Comparison of ENCODE assay signal across 22 cellular contexts in the genomic region with DNA sequence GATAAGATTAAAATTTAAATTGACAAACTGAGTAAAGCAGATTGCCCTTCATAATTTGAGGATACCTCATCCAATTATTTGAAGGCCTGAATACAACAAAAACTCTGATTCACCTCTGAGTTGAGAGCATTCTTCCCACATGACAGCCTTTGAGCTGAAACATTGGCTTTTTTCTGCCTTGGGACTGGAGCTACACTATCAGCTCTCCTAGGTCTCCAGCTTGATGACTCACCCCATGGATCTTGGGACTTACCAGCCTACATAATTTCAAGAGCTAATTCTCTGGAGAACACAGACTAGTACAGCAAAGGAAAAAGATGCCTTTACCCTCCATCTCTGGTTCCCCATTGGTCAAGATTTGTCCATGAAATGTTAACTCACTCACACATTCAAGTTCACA.
DNase-seq lines count a peak whose midpoint lies in the region; ATAC-seq and TF ChIP-seq lines count a peak whose summit lies in the region.
"Had no signal": no experiment of that assay in that cellular context is flagged by ENCODE, and none has a peak within 500 bp of the region (broad histone marks: within the 10 kb centered on the region; RNA-seq: fewer than 3 reads in every experiment).

No MANE protein-coding gene starts in this region.

- H3K4me3 ChIP-seq in cardiac fibroblast (replicated peaks in 1 of 2; ENCODE audit: low read depth in 2 of 2, low read length in 2 of 2) = no peak overlapping the region
- H3K4me3 ChIP-seq: HAP-1, neural progenitor cell, thoracic aorta had no signal

- no peak overlapping the region for H3K4me3 Mint-ChIP-seq in T-cell
- H3K4me3 Mint-ChIP-seq: activated CD8-positive, alpha-beta T cell treated with anti-CD3 and anti-CD28 coated beads, Interleukin-2, amount 10 ng/mL, durations not matched to agents 7 days and 5 days; activated T-helper 17 cell treated with anti-CD3 and anti-CD28 coated beads, Interleukin-2, amount 50 U/mL, for 72 hours; B cell; memory B cell; neural progenitor cell had no signal

- H3K36me3 Mint-ChIP-seq in T-cell = no peaks in the 10 kb centered on the region
- H3K36me3 Mint-ChIP-seq: memory B cell, neural progenitor cell had no signal

- no peak for TF ChIP-seq CTCF in cardiac fibroblast (IDR thresholded peaks at IDR 0.05; ENCODE audit: low read depth, low read length)

- H3K9me3 Mint-ChIP-seq in T-cell = peaks cover 16 to 46% (median 22%) of the 10 kb centered on the region in 3 donors

- no peaks in the 10 kb centered on the region for H3K4me1 Mint-ChIP-seq in T-cell
- H3K4me1 Mint-ChIP-seq: activated T-helper 17 cell treated with anti-CD3 and anti-CD28 coated beads, Interleukin-2, amount 50 U/mL, for 72 hours; B cell; memory B cell; neural progenitor cell had no signal

- no peaks in the 10 kb centered on the region for H3K27me3 Mint-ChIP-seq in T-cell
- H3K27me3 Mint-ChIP-seq: activated T-helper 17 cell treated with anti-CD3 and anti-CD28 coated beads, Interleukin-2, amount 50 U/mL, for 72 hours; B cell; memory B cell had no signal

- no peak overlapping the region for H3K27ac Mint-ChIP-seq in T-cell
- H3K27ac Mint-ChIP-seq: activated CD8-positive, alpha-beta T cell treated with anti-CD3 and anti-CD28 coated beads, Interleukin-2, amount 10 ng/mL, durations not matched to agents 7 days and 5 days; activated T-helper 17 cell treated with anti-CD3 and anti-CD28 coated beads, Interleukin-2, amount 50 U/mL, for 72 hours; B cell; memory B cell; neural progenitor cell had no signal

- peak; percentile 37 for DNase-seq in AG08396 (ENCODE audit: low spot score)
- DNase-seq in HS-5 (ENCODE audit: low read depth) = peak; percentile 29
- DNase-seq in cardiac fibroblast (ENCODE audit: low read depth in 2 of 2) = peak; percentile 56 to 89
- DNase-seq in kidney glomerular epithelial cell (lab: John Stamatoyannopoulos, UW) = peak; percentile 10
- no peak for DNase-seq in amygdala (lab: John Stamatoyannopoulos, UW)
- no peak for DNase-seq in DMS153 (lab: John Stamatoyannopoulos, UW)
- no peak for DNase-seq in T-cell
- no peak for DNase-seq in NCI-H2171 (lab: John Stamatoyannopoulos, UW)
- DNase-seq: activated CD8-positive, alpha-beta T cell treated with anti-CD3 and anti-CD28 coated beads, Interleukin-2, amount 10 ng/mL, durations not matched to agents 7 days and 5 days; Kasumi-1; NCI-H146; NCI-H446; stimulated activated CD4-positive, alpha-beta T cell treated with anti-CD3 and anti-CD28 coated beads, Interleukin-2, amount 100 ng/mL, for 48 hours; stimulated activated CD8-positive, alpha-beta memory T cell treated with anti-CD3 and anti-CD28 coated beads, Interleukin-4, amount 100 ng/mL, for 48 hours; WERI-Rb-1 had no signal

- CTCF ChIA-PET in T-cell (lab: Charles Lee) = interaction anchor here in 1 of 2 donors (0.6 kb wide), 1 partner anchor 78 kb away, joined by 4 read pairs; no protein-coding TSS in a partner anchor

- POLR2A ChIA-PET in T-cell (lab: Charles Lee) = no interaction called here

- ATAC-seq in T-cell (replicated peaks in 1 of 4) = no peak
- ATAC-seq: activated CD8-positive, alpha-beta T cell treated with anti-CD3 and anti-CD28 coated beads, Interleukin-2, amount 10 ng/mL, durations not matched to agents 7 days and 5 days; activated T-helper 17 cell treated with anti-CD3 and anti-CD28 coated beads, Interleukin-2, amount 50 U/mL, for 72 hours; sciatic nerve had no signal

Comparison
In these comparisons a context has a peak if more than half of its experiments do, and no peak if none do; other contexts are left out.
1. DNase-seq: peak in AG08396 (single experiment), HS-5 (single experiment), cardiac fibroblast (2 of 2) and kidney glomerular epithelial cell (single experiment); none in amygdala (0 of 56), DMS153 (single experiment), T-cell (0 of 34) and NCI-H2171 (single experiment).